8 cellular contexts compared by ENCODE assay signal in the genomic region with DNA sequence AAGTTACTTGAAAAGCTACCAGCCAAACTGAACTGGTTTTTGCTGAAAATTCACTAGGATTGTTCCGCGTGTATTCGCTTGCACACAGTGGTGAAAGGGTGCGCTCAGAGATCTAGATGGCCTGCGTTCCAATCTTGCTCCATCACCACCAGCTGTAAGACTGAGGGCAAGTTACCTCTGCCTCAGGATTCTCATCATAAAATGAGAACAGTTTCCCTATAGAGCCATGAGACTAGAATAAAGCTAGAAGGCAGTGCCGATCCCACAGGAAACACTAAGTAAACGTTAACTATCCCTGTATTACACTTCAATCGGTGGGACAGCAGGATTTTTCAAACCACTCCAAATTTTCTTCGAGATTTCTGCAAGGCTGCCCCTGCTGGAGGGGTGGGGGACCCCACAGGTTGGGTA. TPM values are rescaled to one million over a fixed set of nuclear protein-coding genes. Genes with fewer than 3 reads are reported as not detected.
DNase-seq lines count a peak whose midpoint lies in the region; FAIRE-seq and TF ChIP-seq lines count a peak whose summit lies in the region.

No MANE protein-coding gene starts in this region.

- H2BK5ac ChIP-seq in H1 (ENCODE audit: low read depth, low read length) = peak overlapping the region; percentile 68

- no peak overlapping the region for H4K91ac ChIP-seq in H1 (replicated peaks; ENCODE audit: insufficient read length, low read length)

- WGBS in H1 (ENCODE audit: extremely low coverage in 1 of 2, insufficient coverage in 1 of 2, insufficient read length in 1 of 2, insufficient replicate concordance in 2 of 2, low coverage in 1 of 2, low lambda C conversion rate in 2 of 2, missing lambda C conversion rate in 1 of 2), 2 experiments = 37% methylated on average over 9 of the region's 9 CpGs; no CpG with 5 or more reads in 1 of the 2 experiments

- no peak for FAIRE-seq in H1 (lab: Jason Lieb, UNC)

- H2AK5ac ChIP-seq in H1 (ENCODE audit: low read depth, low read length) = peak overlapping the region; percentile 94

- H3K23ac ChIP-seq in H1 (ENCODE audit: insufficient read length) = no peak overlapping the region

- peak in 2 of 3 experiments; percentile 24 to 37; a peak in 2 of 4 replicates for TF ChIP-seq CTCF in H1 (IDR thresholded peaks at IDR 0.05; ENCODE audit: control extremely low read depth in 1 of 3, insufficient read depth in 1 of 3, low read depth in 1 of 3, low read length in 3 of 3)

- H2BK15ac ChIP-seq in H1 (ENCODE audit: low read length) = no peak overlapping the region

- TF ChIP-seq POLR2A in H1 (IDR thresholded peaks at IDR 0.05; ENCODE audit: control extremely low read depth in 1 of 2, low read depth in 2 of 2, low read length in 2 of 2) = no peak

- CTCF ChIA-PET in H1 (lab: Charles Lee; ENCODE audit: partially characterized antibody) = interaction anchor here (0.7 to 2.8 kb wide), 5 partner anchors 10 to 220 kb away, joined by 4 to 18 read pairs (median 4); no protein-coding TSS in a partner anchor

- peaks cover 10% of the 10 kb centered on the region for H3K4me1 ChIP-seq in NT2/D1 (ENCODE audit: insufficient read depth, insufficient read length)
- H3K4me1 ChIP-seq in H1 (replicated peaks in 1 of 4; ENCODE audit: control insufficient read depth in 3 of 4, insufficient read depth in 4 of 4, low read length in 3 of 4) = peaks cover 3 to 9% (median 7%) of the 10 kb centered on the region in 4 experiments; a peak in 6 of 7 replicates
- peaks cover 20% of the 10 kb centered on the region for H3K4me1 ChIP-seq in neuron (ENCODE audit: insufficient read depth, low read length)

- H3K27ac ChIP-seq in H1 (ENCODE audit: low read depth, low read length) = peak overlapping the region; percentile 92

- no peak for TF ChIP-seq RAD21 in H1 (IDR thresholded peaks at IDR 0.05 in 1 of 2, conservative IDR thresholded peaks at IDR 0.05 in 1 of 2; ENCODE audit: low read depth in 2 of 2, low read length in 2 of 2)

- no peak overlapping the region for H2BK12ac ChIP-seq in H1 (ENCODE audit: low read depth, low read length)

- peak overlapping the region; percentile 71; the same call in 1 of the 2 replicates for H3K18ac ChIP-seq in H1 (ENCODE audit: extremely low read depth, low read length)

- H3K36me3 ChIP-seq in NT2/D1 (ENCODE audit: insufficient read depth, insufficient read length, low read length) = peaks cover 30% of the 10 kb centered on the region
- peaks cover 0 to 4% (median 0%) of the 10 kb centered on the region in 4 experiments; a peak in 4 of 8 replicates for H3K36me3 ChIP-seq in H1 (ENCODE audit: control insufficient read depth in 2 of 4, insufficient read depth in 4 of 4, low read length in 3 of 4)
- H3K36me3 ChIP-seq in neuron (ENCODE audit: insufficient read depth, low read length) = no peaks in the 10 kb centered on the region

- H3K4me3 ChIP-seq in NT2/D1 (ENCODE audit: insufficient read length, low read depth) (peak overlapping the region; percentile 79), H1 (ENCODE audit: extremely low read depth in 1 of 4, insufficient read depth in 2 of 4, low read depth in 3 of 4, low read length in 4 of 4) (peak overlapping the region; percentile 69 to 94 (median 86)), neuron (ENCODE audit: low read length) (peak overlapping the region; percentile 84)

- peaks cover 19 to 50% of the 10 kb centered on the region in 2 experiments for H3K79me2 ChIP-seq in H1 (ENCODE audit: control insufficient read depth in 1 of 2, insufficient read depth in 2 of 2, low read length in 2 of 2)

- peaks cover 13% of the 10 kb centered on the region for H3K79me1 ChIP-seq in H1 (ENCODE audit: low read depth, low read length)

- no peak overlapping the region for H2AFZ ChIP-seq in H1 (ENCODE audit: low read length)
- H2AFZ ChIP-seq in neuron (ENCODE audit: low read depth, low read length) = peak overlapping the region; percentile 77

- peak overlapping the region; percentile 10 for H2BK120ac ChIP-seq in H1 (replicated peaks; ENCODE audit: low read depth, low read length)

- H3K14ac ChIP-seq in H1 (ENCODE audit: insufficient read length) = no peak overlapping the region

- peak overlapping the region; percentile 82 for H3K4ac ChIP-seq in H1 (replicated peaks; ENCODE audit: insufficient read length, low read depth, low read length)

- DNase-seq in ELR (ENCODE audit: low read depth) (peak; percentile 55), NT2/D1 (ENCODE audit: low read depth, low spot score) (no peak), H1 (ENCODE audit: low read depth in 1 of 2, low spot score in 2 of 2) (no peak), hepatic stellate cell (ENCODE audit: low spot score) (no peak), NCI-H2107 (lab: John Stamatoyannopoulos, UW) (no peak), NCI-H1417 treated with DMSO at 0.1 percent for 48 hours (lab: John Stamatoyannopoulos, UW) (no peak)
- no peak for DNase-seq in activated effector memory CD4-positive, alpha-beta T cell treated with anti-CD3 and anti-CD28 coated beads, Interleukin-2, amount 50 U/mL, for 16 hours

- H4K5ac ChIP-seq in H1 (ENCODE audit: insufficient read length, low read depth, low read length) = peak overlapping the region; percentile 51

- peak overlapping the region; percentile 93; the same call in 1 of the 2 replicates for H4K8ac ChIP-seq in H1 (ENCODE audit: extremely low read depth, insufficient read depth, low read length)

- no peak overlapping the region for H3K56ac ChIP-seq in H1 (replicated peaks; ENCODE audit: insufficient read length, low read depth, low read length)

- H3K27me3 ChIP-seq in NT2/D1 (ENCODE audit: insufficient read depth, insufficient read length) (no peaks in the 10 kb centered on the region), H1 (replicated peaks in 1 of 4; ENCODE audit: control insufficient read depth in 3 of 4, extremely low read depth in 1 of 4, insufficient read depth in 3 of 4, low read length in 3 of 4) (no peaks in the 10 kb centered on the region), neuron (ENCODE audit: insufficient read depth, low read length) (no peaks in the 10 kb centered on the region)

- peaks cover 4% of the 10 kb centered on the region; the same call in 1 of the 2 replicates for H3K23me2 ChIP-seq in H1 (ENCODE audit: low read depth, low read length)

- no peak for TF ChIP-seq EP300 in H1 (IDR thresholded peaks at IDR 0.05; ENCODE audit: borderline replicate concordance in 1 of 2, low read depth in 2 of 2, low read length in 2 of 2)

- H2BK20ac ChIP-seq in H1 (ENCODE audit: low read length) = no peak overlapping the region

- POLR2A ChIA-PET in H1 (lab: Charles Lee; ENCODE audit: partially characterized antibody) = interaction anchor here (0.6 to 4.3 kb wide), 40 partner anchors 8 to 405 kb away, joined by 3 to 29 read pairs (median 4); a partner anchor contains a TSS

- H3K9ac ChIP-seq in NT2/D1 (ENCODE audit: insufficient read length, low read depth) = peak overlapping the region; percentile 76
- peak overlapping the region; percentile 71 to 98 (median 92) for H3K9ac ChIP-seq in H1 (replicated peaks in 1 of 4; ENCODE audit: extremely low read depth in 1 of 4, low read depth in 3 of 4, low read length in 3 of 4)

- H3K9me3 ChIP-seq in NT2/D1 (ENCODE audit: insufficient read depth, low read length) = no peaks in the 10 kb centered on the region
- no peaks in the 10 kb centered on the region for H3K9me3 ChIP-seq in H1 (ENCODE audit: insufficient read depth in 2 of 2, low read depth in 1 of 2, low read length in 1 of 2)
- no peaks in the 10 kb centered on the region for H3K9me3 ChIP-seq in neuron (ENCODE audit: low read length)

- H4K20me1 ChIP-seq in H1 (replicated peaks in 1 of 2; ENCODE audit: control insufficient read depth in 1 of 2, insufficient read depth in 2 of 2, low read length in 2 of 2) = peaks cover 15 to 23% of the 10 kb centered on the region in 2 experiments

- H3K4me2 ChIP-seq in H1 (ENCODE audit: insufficient read depth in 1 of 2, low read depth in 2 of 2, low read length in 2 of 2) = peak overlapping the region; percentile 86 to 94

TF ChIP-seq in H1, 55 proteins besides CTCF, POLR2A, EP300 and RAD21:
- TF ChIP-seq BCL11A (IDR thresholded peaks at IDR 0.05; ENCODE audit: low read depth in 2 of 2, low read length in 2 of 2) = no peak
- TF ChIP-seq CEBPB (IDR thresholded peaks at IDR 0.05; ENCODE audit: low read depth, low read length) = peak; percentile 56
- 0 out of 2 replicates have a peak, but pooled peaks have one; percentile 38 for TF ChIP-seq KDM5A (IDR thresholded peaks at IDR 0.05; ENCODE audit: low read length)

RNA-seq across cellular contexts. Expression of a gene that starts 0.8 kb away (rescaled TPM):
- 404 and 414 TPM in 2 replicates for total RNA-seq in H1 (2021; fragmentation: NEBNext Ultra II Directional; extraction: Animal tissue kit (Norgen Biotek cat#: 25700))
- polyA plus RNA-seq in H1 (2011; rRNA removed) = 638 and 688 TPM in 2 replicates
- 622 TPM for polyA plus RNA-seq in H1 (2011; cell fraction: cytosol; rRNA removed)
- polyA plus RNA-seq in H1 (2011; cell fraction: nucleus; rRNA removed) = 664 TPM
- polyA plus RNA-seq in H1 (2012, experiment 1 of 2) = 355 to 467 TPM (median 460 TPM) in 4 replicates
- polyA plus RNA-seq in H1 (2012, experiment 2 of 2) = 668 TPM
- polyA plus RNA-seq in H1 (2013, experiment 1 of 2) = 249 TPM
- 250 TPM for polyA plus RNA-seq in H1 (2013, experiment 2 of 2)
- 889 and 910 TPM in 2 replicates for polyA minus RNA-seq in H1 (2011; rRNA and poly(A)+ RNA removed)
- 394 TPM for polyA minus RNA-seq in H1 (2011; cell fraction: cytosol; rRNA and poly(A)+ RNA removed)
- polyA minus RNA-seq in H1 (2011; cell fraction: nucleus; rRNA and poly(A)+ RNA removed) = 315 TPM
